1 cellular context compared by ENCODE assay signal in the genomic region with DNA sequence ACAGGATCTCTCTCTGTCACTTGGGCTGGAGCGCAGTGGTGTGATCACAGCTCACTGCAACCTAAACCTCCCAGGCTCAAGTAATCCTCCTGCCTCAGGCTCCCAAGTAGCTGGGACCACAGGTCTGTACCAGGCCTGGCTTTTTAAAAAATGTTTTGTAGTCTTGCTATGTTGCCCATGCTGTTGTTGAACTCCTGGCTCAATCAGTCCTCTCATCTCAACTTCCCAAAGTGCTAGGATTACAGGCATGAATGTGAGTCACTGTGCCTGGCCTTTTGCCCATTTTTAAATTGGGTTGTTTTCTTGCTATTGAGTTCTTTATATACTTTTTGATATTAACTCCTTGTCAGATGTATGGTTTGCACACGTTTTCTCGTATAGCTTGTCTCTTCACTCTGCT.
A peak's percentile ranks its signal among the peaks of the same experiment; 100 is the strongest.
TF ChIP-seq lines count a peak whose summit lies in the region.

No MANE protein-coding gene starts in this region.

TF ChIP-seq in K562, 482 proteins besides CTCF, POLR2A, EP300 and RAD21 (continued from another document):
- TF ChIP-seq ZNF354B (CRISPR knock-in tag; IDR thresholded peaks at IDR 0.05) (no peak), C11orf30 (IDR thresholded peaks at IDR 0.05; ENCODE audit: low read depth) (peak; percentile 54), NFE2 (IDR thresholded peaks at IDR 0.05; ENCODE audit: low read depth) (peak; percentile 78), MAFG (tag; conservative IDR thresholded peaks at IDR 0.05) (peak; percentile 41; the same call in 1 of the 2 replicates), ZNF217 (CRISPR knock-in tag; IDR thresholded peaks at IDR 0.05) (no peak), NFIC (IDR thresholded peaks at IDR 0.05) (peak; percentile 92), FOSL1 (tag; conservative IDR thresholded peaks at IDR 0.05) (peak; percentile 70), JUND (IDR thresholded peaks at IDR 0.05; ENCODE audit: borderline replicate concordance, low read depth, low read length) (peak; percentile 56; the same call in 1 of the 2 replicates), JUND (tag; IDR thresholded peaks at IDR 0.05; ENCODE audit: borderline replicate concordance, low read depth, low read length) (peak; percentile 32; the same call in 1 of the 3 replicates)
- TF ChIP-seq, protein P1, sequence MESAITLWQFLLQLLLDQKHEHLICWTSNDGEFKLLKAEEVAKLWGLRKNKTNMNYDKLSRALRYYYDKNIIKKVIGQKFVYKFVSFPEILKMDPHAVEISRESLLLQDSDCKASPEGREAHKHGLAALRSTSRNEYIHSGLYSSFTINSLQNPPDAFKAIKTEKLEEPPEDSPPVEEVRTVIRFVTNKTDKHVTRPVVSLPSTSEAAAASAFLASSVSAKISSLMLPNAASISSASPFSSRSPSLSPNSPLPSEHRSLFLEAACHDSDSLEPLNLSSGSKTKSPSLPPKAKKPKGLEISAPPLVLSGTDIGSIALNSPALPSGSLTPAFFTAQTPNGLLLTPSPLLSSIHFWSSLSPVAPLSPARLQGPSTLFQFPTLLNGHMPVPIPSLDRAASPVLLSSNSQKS (CRISPR knock-in tag; IDR thresholded peaks at IDR 0.05): no peak
